Comparison of ENCODE assay signal across 17 cellular contexts in genomic region chr16:85228463-85228862, GRCh38.
DNase-seq lines count a peak whose midpoint lies in the region; TF ChIP-seq lines count a peak whose summit lies in the region.
"Had no signal": no experiment of that assay in that cellular context is flagged by ENCODE, and none has a peak within 500 bp of the region (broad histone marks: within the 10 kb centered on the region; RNA-seq: fewer than 3 reads in every experiment).

No MANE protein-coding gene starts in this region.

- H3K4me1 Mint-ChIP-seq in HFFc6 (ENCODE audit: low read depth) (peaks cover 42% of the 10 kb centered on the region), brain (peaks cover 82% of the 10 kb centered on the region), nephron (peaks cover 91% of the 10 kb centered on the region), type B pancreatic cell (ENCODE audit: unreplicated experiment) (peaks cover 62% of the 10 kb centered on the region)

- H3K4me3 Mint-ChIP-seq in HFFc6 (no peak overlapping the region; the same call in 1 of the 2 replicates), brain (no peak overlapping the region), nephron (peak overlapping the region in 1 of 3 experiments; percentile 70), type B pancreatic cell (peak overlapping the region; percentile 22)
- H3K4me3 Mint-ChIP-seq: activated naive CD8-positive, alpha-beta T cell; effector memory CD8-positive, alpha-beta T cell; IgD-negative memory B cell; T-helper 2 cell treated with Interferon-gamma antibody and Interleukin-4, amounts not matched to agents 5 μg/mL and 100 μg/mL, for 36 hours had no signal

- peaks cover 2% of the 10 kb centered on the region for H3K27me3 Mint-ChIP-seq in HFFc6 (ENCODE audit: insufficient read depth)
- peaks cover 13% of the 10 kb centered on the region for H3K27me3 Mint-ChIP-seq in brain
- H3K27me3 Mint-ChIP-seq in nephron (ENCODE audit: low read depth) = no peaks in the 10 kb centered on the region
- peaks cover 8% of the 10 kb centered on the region for H3K27me3 Mint-ChIP-seq in type B pancreatic cell

- peak overlapping the region; percentile 78 for H3K27ac Mint-ChIP-seq in HFFc6
- peak overlapping the region in 4 of 5 experiments; percentile 65 to 92 (median 84) for H3K27ac Mint-ChIP-seq in brain
- peak overlapping the region; percentile 92 to 94 (median 93) for H3K27ac Mint-ChIP-seq in nephron
- peak overlapping the region; percentile 29 for H3K27ac Mint-ChIP-seq in type B pancreatic cell
- H3K27ac Mint-ChIP-seq: activated naive CD8-positive, alpha-beta T cell; activated T-helper 2 cell treated with anti-CD3 and anti-CD28 coated beads, Interferon-gamma antibody, Interleukin-2, Interleukin-4, amounts not matched to agents 10 μg/mL and 5 μg/mL and 100 μg/mL, durations not matched to agents 14 hours and 24 hours and 36 hours; effector memory CD8-positive, alpha-beta T cell; IgD-negative memory B cell; T-helper 2 cell treated with Interferon-gamma antibody and Interleukin-4, amounts not matched to agents 5 μg/mL and 100 μg/mL, for 36 hours had no signal

- DNase-seq in HFFc6 (no peak), type B pancreatic cell (ENCODE audit: extremely low spot score, unreplicated experiment) (no peak), NK-92 (lab: John Stamatoyannopoulos, UW; ENCODE audit: unreplicated experiment) (no peak)
- DNase-seq in NK-92 treated with Interleukin-12 subunit alpha and Interleukin-12 subunit beta, amount 100 ng/mL, for 24 hours (lab: John Stamatoyannopoulos, UW) = no peak
- DNase-seq in stimulated activated CD4-positive, alpha-beta T cell treated with anti-CD3 and anti-CD28 coated beads, Interleukin-2, amount 100 ng/mL, for 48 hours = no peak
- DNase-seq: activated CD4-positive, alpha-beta T cell treated with anti-CD3 and anti-CD28 coated beads, Interleukin-2, amount 50 U/mL, for 1 hour; effector memory CD8-positive, alpha-beta T cell; gastrocnemius medialis; stimulated activated naive CD4-positive, alpha-beta T cell; testis; WERI-Rb-1 had no signal

- H3K9me3 Mint-ChIP-seq in HFFc6 (no peaks in the 10 kb centered on the region; the same call in 1 of the 2 replicates), brain (peaks cover 0 to 10% (median 7%) of the 10 kb centered on the region in 5 experiments), nephron (no peaks in the 10 kb centered on the region), type B pancreatic cell (peaks cover 5% of the 10 kb centered on the region)
- H3K9me3 Mint-ChIP-seq: activated T-helper 2 cell treated with anti-CD3 and anti-CD28 coated beads, Interferon-gamma antibody, Interleukin-2, Interleukin-4, amounts not matched to agents 10 μg/mL and 5 μg/mL and 100 μg/mL, durations not matched to agents 14 hours and 24 hours and 36 hours; effector memory CD8-positive, alpha-beta T cell; T-helper 2 cell treated with Interferon-gamma antibody and Interleukin-4, amounts not matched to agents 5 μg/mL and 100 μg/mL, for 36 hours had no signal

- H3K36me3 Mint-ChIP-seq in HFFc6 (ENCODE audit: low read depth) = no peaks in the 10 kb centered on the region; the same call in 1 of the 2 replicates
- no peaks in the 10 kb centered on the region for H3K36me3 Mint-ChIP-seq in brain
- H3K36me3 Mint-ChIP-seq in nephron (ENCODE audit: low read depth) = no peaks in the 10 kb centered on the region
- peaks cover 12% of the 10 kb centered on the region for H3K36me3 Mint-ChIP-seq in type B pancreatic cell
- H3K36me3 Mint-ChIP-seq: activated naive CD8-positive, alpha-beta T cell; IgD-negative memory B cell had no signal

- TF ChIP-seq CTCF in HFFc6 (IDR thresholded peaks at IDR 0.05) = no peak
- no peak for TF ChIP-seq CTCF in brain (conservative IDR thresholded peaks at IDR 0.05)
- TF ChIP-seq CTCF in nephron (IDR thresholded peaks at IDR 0.05; ENCODE audit: unreplicated experiment in 3 of 3) = no peak
- TF ChIP-seq CTCF in type B pancreatic cell (conservative IDR thresholded peaks at IDR 0.05) = no peak

Comparison
In these comparisons a context has a peak if more than half of its experiments do, and no peak if none do; other contexts are left out.
1. H3K27ac Mint-ChIP-seq: peak in every context shown above with its lines; median percentile 93 in nephron; 84 in brain; 78 in HFFc6; 29 in type B pancreatic cell.